8 cellular contexts compared by ENCODE assay signal in genomic region chr9:86945868-86946711, GRCh38. TPM values are rescaled to one million over a fixed set of nuclear protein-coding genes. Genes with fewer than 3 reads are reported as not detected.
DNase-seq lines count a peak whose midpoint lies in the region; ATAC-seq, FAIRE-seq and TF ChIP-seq lines count a peak whose summit lies in the region.

No MANE protein-coding gene starts in this region.

- no peak for TF ChIP-seq POLR2A in GM12892 (IDR thresholded peaks at IDR 0.05; ENCODE audit: low read depth, low read length)

- intact Hi-C loops in mucosa of descending colon (cut with DNase I, micrococcal nuclease), result no loop called here

- no peaks in the 10 kb centered on the region for H3K9me3 ChIP-seq in mucosa of descending colon

- peaks cover 15% of the 10 kb centered on the region for H3K4me1 ChIP-seq in mucosa of descending colon (ENCODE audit: low read depth)

- FAIRE-seq in GM12892 (lab: Jason Lieb, UNC), result no peak

- peak; percentile 56 for ATAC-seq in HG02798 (IDR thresholded peaks at IDR 0.05; ENCODE audit: poor library complexity, unreplicated experiment)
- ATAC-seq in mucosa of descending colon, result peak; percentile 66
- no peak for ATAC-seq in HG02763 (IDR thresholded peaks at IDR 0.05; ENCODE audit: unreplicated experiment)

- no peaks in the 10 kb centered on the region for H3K36me3 ChIP-seq in mucosa of descending colon (ENCODE audit: low read depth)

- no peak for TF ChIP-seq CTCF in epithelial cell of proximal tubule (conservative IDR thresholded peaks at IDR 0.05; ENCODE audit: low read depth, low read length)
- no peak for TF ChIP-seq CTCF in mucosa of descending colon (IDR thresholded peaks at IDR 0.05)

- DNase-seq in GM12892 (ENCODE audit: insufficient read length) (peak; percentile 22), NCI-H526 (lab: John Stamatoyannopoulos, UW) (peak; percentile 31 to 83), activated T-cell treated with anti-CD3 and anti-CD28 coated beads for 48 hours (ENCODE audit: low read depth) (peak; percentile 58), epithelial cell of proximal tubule (ENCODE audit: low read depth) (no peak), mucosa of descending colon (peak; percentile 48 to 68 (median 67))
- DNase-seq in stimulated activated CD8-positive, alpha-beta memory T cell treated with anti-CD3 and anti-CD28 coated beads, Interleukin-4, amount 100 ng/mL, for 4 hours (ENCODE audit: low read depth in 2 of 2, low spot score in 1 of 2), result peak; percentile 27 to 37

- peak overlapping the region; percentile 67 for H3K4me3 ChIP-seq in epithelial cell of proximal tubule (ENCODE audit: low read depth, low read length)
- H3K4me3 ChIP-seq in mucosa of descending colon, result peak overlapping the region; percentile 44

RNA-seq across cellular contexts. Expression of gene GAS1, which starts 1.2 kb away (rescaled TPM):
- not detected for polyA plus RNA-seq in GM12892 (2012; ENCODE audit: missing spikeins)
- total RNA-seq in epithelial cell of proximal tubule (1.7 and 3.3 TPM in 2 replicates), mucosa of descending colon (10 to 100 TPM in 1 of 3 donors, 1 to 10 TPM in 2; 2.2 to 57.3 (median 4.2) TPM)
